In the genomic region with DNA sequence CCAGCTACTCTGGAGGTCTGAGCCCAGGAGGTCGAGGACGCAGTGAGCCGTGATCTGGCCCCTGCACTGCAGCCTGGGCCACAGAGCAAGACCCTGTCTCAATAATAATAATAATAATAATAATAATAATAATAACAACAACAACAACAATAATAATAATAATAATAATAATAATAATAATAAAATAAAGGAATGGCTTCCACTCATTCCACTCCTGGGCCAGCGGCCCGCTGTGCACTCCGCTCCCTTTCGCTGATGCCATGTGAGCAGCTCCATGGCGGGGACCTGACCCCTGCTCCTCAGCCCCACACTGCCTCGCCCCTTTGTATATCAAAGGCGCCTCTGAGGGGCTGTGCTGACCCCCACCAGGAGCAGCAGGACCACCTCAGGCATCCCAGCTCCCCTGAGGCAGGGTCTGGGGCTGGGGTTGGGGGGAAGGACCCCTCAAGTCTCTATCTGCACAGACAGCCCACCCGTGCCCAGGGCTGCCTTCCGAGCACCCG, we compare ENCODE assay signal across 8 cellular contexts. TPM values are rescaled to one million over a fixed set of nuclear protein-coding genes. Genes with fewer than 3 reads are reported as not detected.
DNase-seq lines count a peak whose midpoint lies in the region; ATAC-seq and TF ChIP-seq lines count a peak whose summit lies in the region.

No MANE protein-coding gene starts in this region.

- H3K4me1 ChIP-seq in heart right ventricle: peaks cover 19 to 76% (median 64%) of the 10 kb centered on the region in 9 donors
- peaks cover 75% of the 10 kb centered on the region for H3K4me1 ChIP-seq in mucosa of stomach (ENCODE audit: control insufficient read depth, insufficient read depth, low read length)
- peaks cover 49 to 77% (median 66%) of the 10 kb centered on the region in 4 donors for H3K4me1 ChIP-seq in upper lobe of left lung

- intact Hi-C loops in heart right ventricle (cut with DNase I) (loop anchor here in 6 of 10 donors (1.0 to 10.0 kb wide), 5 partner anchors 23 to 109 kb away; a partner anchor contains a TSS), cardiac septum (cut with DNase I) (no loop called here)

- H3K27ac ChIP-seq in heart right ventricle (peak overlapping the region in 9 of 10 donors; percentile 9 to 81 (median 56)), angular gyrus (ENCODE audit: low read depth, low read length) (peak overlapping the region; percentile 100), upper lobe of left lung (peak overlapping the region; percentile 41 to 76 (median 74))

- no peak for TF ChIP-seq CTCF in heart right ventricle (IDR thresholded peaks at IDR 0.05)
- TF ChIP-seq CTCF in upper lobe of left lung (IDR thresholded peaks at IDR 0.05): no peak

- H3K9me3 ChIP-seq in heart right ventricle: no peaks in the 10 kb centered on the region
- H3K9me3 ChIP-seq in mucosa of stomach (ENCODE audit: control insufficient read depth, low read length): no peaks in the 10 kb centered on the region
- no peaks in the 10 kb centered on the region for H3K9me3 ChIP-seq in upper lobe of left lung

- H3K4me3 ChIP-seq in heart right ventricle (peak overlapping the region in 7 of 10 donors; percentile 28 to 50 (median 49)), mucosa of stomach (ENCODE audit: low read length) (no peak overlapping the region), upper lobe of left lung (peak overlapping the region in 3 of 4 donors; percentile 26 to 49 (median 46))

- no peak for TF ChIP-seq POLR2A in upper lobe of left lung (IDR thresholded peaks at IDR 0.05)

- ATAC-seq in heart right ventricle (no peak), upper lobe of left lung (ENCODE audit: low FRiP score in 2 of 2) (no peak)

- H3K27me3 ChIP-seq in heart right ventricle (no peaks in the 10 kb centered on the region), mucosa of stomach (ENCODE audit: control insufficient read depth, insufficient read depth, low read length) (no peaks in the 10 kb centered on the region), upper lobe of left lung (no peaks in the 10 kb centered on the region)

- DNase-seq in heart right ventricle: no peak
- DNase-seq in cardiac septum (ENCODE audit: low spot score): no peak
- peak in 1 of 2 donors; percentile 64 for DNase-seq in upper lobe of left lung
- DNase-seq in D341Med (ENCODE audit: low spot score): no peak
- no peak for DNase-seq in stimulated activated CD4-positive, alpha-beta T cell treated with anti-CD3 and anti-CD28 coated beads, Interleukin-12 subunit alpha, Interleukin-12 subunit beta, amount 100 ng/mL, for 4 hours
- DNase-seq in cerebellar cortex (ENCODE audit: low spot score): no peak

- WGBS in heart right ventricle, 2 donors: 87 to 89% methylated on average over 13 of the region's 13 CpGs
- WGBS in upper lobe of left lung, 2 donors: 88 to 99% methylated on average over 10 to 13 of the region's 13 CpGs

- no peak for TF ChIP-seq EP300 in upper lobe of left lung (IDR thresholded peaks at IDR 0.05)

- no peaks in the 10 kb centered on the region for H3K36me3 ChIP-seq in heart right ventricle
- H3K36me3 ChIP-seq in mucosa of stomach (ENCODE audit: control insufficient read depth, insufficient read depth, low read length): no peaks in the 10 kb centered on the region
- no peaks in the 10 kb centered on the region for H3K36me3 ChIP-seq in upper lobe of left lung

- H3K9ac ChIP-seq in mucosa of stomach (ENCODE audit: low read length): peak overlapping the region; percentile 57

RNA-seq across cellular contexts. Expression of a gene that starts 20.0 kb away (rescaled TPM):
- 10 to 100 TPM in 3 of 10 donors, 1 to 10 TPM in 7; 2.5 to 14.7 (median 6.2) TPM for total RNA-seq in heart right ventricle
- 10 to 100 TPM in 1 of 2 donors, 1 to 10 TPM in 1; 5.5 to 10.5 TPM for polyA plus RNA-seq in heart right ventricle
- total RNA-seq in cardiac septum: 4.6 TPM
- 10 to 100 TPM in 5 of 6 donors, 1 to 10 TPM in 1; 9.1 to 71.2 (median 36.0) TPM for total RNA-seq in upper lobe of left lung

RNA-seq across cellular contexts. Expression of a gene that starts 22.6 kb away (rescaled TPM):
- total RNA-seq in heart right ventricle (10 to 100 TPM; 21.4 to 45.1 (median 28.1) TPM), cardiac septum (23.9 TPM), upper lobe of left lung (100 to 1,000 TPM in 3 of 6 donors, 10 to 100 TPM in 3; 57.1 to 117 (median 88.9) TPM)
- 10 to 100 TPM; 15.6 to 40.5 TPM for polyA plus RNA-seq in heart right ventricle
